In the genomic region with DNA sequence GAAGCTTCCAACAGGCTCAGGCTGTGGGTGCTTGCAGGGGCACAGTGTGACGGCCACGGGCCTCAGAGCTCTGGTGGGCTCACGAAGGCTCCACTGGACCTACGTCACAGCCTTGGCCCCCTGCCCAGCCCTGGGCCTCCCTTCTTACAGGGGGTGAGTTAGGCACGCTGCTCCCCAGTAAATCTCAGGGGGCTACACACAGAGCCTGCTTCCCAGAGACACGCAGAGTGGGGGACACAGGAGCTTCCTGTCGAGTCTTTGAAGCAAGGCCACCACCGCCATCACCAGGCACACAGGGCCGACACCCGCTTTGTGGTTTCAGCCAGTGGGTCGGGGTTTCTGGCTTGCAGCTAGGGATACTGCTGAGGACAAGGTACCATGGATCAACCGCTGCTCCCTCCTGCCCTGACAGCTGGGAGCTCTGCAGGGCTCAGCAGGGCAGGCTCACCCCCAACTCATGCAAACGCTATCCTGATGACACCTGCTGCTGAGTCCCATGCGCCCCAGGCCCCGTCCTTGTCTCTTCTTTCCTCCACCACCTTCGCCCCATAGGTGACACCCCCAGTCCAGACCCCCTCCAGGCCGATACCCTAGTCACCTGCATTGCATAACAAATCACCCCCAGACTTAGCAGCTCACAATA, we compare ENCODE assay signal across 20 cellular contexts. TPM values are rescaled to one million over a fixed set of nuclear protein-coding genes. Genes with fewer than 3 reads are reported as not detected.
A peak's percentile ranks its signal among the peaks of the same experiment; 100 is the strongest.
DNase-seq lines count a peak whose midpoint lies in the region; ATAC-seq, FAIRE-seq and TF ChIP-seq lines count a peak whose summit lies in the region.
"Had no signal": no experiment of that assay in that cellular context is flagged by ENCODE, and none has a peak within 500 bp of the region (broad histone marks: within the 10 kb centered on the region; RNA-seq: fewer than 3 reads in every experiment).

No MANE protein-coding gene starts in this region.

- DNase-seq in stimulated activated naive CD8-positive, alpha-beta T cell treated with anti-CD3 and anti-CD28 coated beads, Interleukin-15, amount 100 ng/mL, for 72 hours = no peak
- no peak for DNase-seq in stimulated activated naive CD8-positive, alpha-beta T cell treated with anti-CD3 and anti-CD28 coated beads, Interleukin-15, Interleukin-2, amounts not matched to agents 100 U/mL and 50 U/mL, for 24 hours
- DNase-seq in neuronal stem cell (ENCODE audit: low spot score) (no peak), GM12892 (ENCODE audit: insufficient read length) (no peak), KBM-7 (no peak), head of caudate nucleus (no peak)
- DNase-seq: H7, IMR-90, Karpas-422, NCI-H1048, NCI-H1436 treated with DMSO at 0.1 percent for 48 hours, NCI-H2029, NCI-H446 treated with DMSO at 0.1 percent for 48 hours had no signal

- no peak overlapping the region for H3K27ac Mint-ChIP-seq in stimulated activated naive CD8-positive, alpha-beta T cell treated with anti-CD3 and anti-CD28 coated beads, Interleukin-15, amount 100 ng/mL, for 72 hours

- H3K9me3 ChIP-seq in neuronal stem cell (replicated peaks in 1 of 2; ENCODE audit: control insufficient read depth in 2 of 2, insufficient read depth in 1 of 2, low read depth in 1 of 2, low read length in 2 of 2) = no peaks in the 10 kb centered on the region
- H3K9me3 ChIP-seq: A549 had no signal

- H3K27me3 ChIP-seq in neuronal stem cell (ENCODE audit: control insufficient read depth in 3 of 3, insufficient read depth in 3 of 3, low read depth in 1 of 3, low read length in 3 of 3) = peaks cover 2 to 9% (median 8%) of the 10 kb centered on the region in 3 experiments

- H2AFZ ChIP-seq in neuronal stem cell (ENCODE audit: low read length) = peak overlapping the region; percentile 80

- no peak overlapping the region for H3K4me3 Mint-ChIP-seq in stimulated activated naive CD8-positive, alpha-beta T cell treated with anti-CD3 and anti-CD28 coated beads, Interleukin-15, amount 100 ng/mL, for 72 hours

- H3K9ac ChIP-seq in neuronal stem cell (ENCODE audit: low read depth, low read length, poor library complexity) = peak overlapping the region; percentile 37

- peak overlapping the region; percentile 60 for H3K14ac ChIP-seq in neuronal stem cell (ENCODE audit: low read length)

- no peaks in the 10 kb centered on the region for H3K9me3 Mint-ChIP-seq in stimulated activated naive CD8-positive, alpha-beta T cell treated with anti-CD3 and anti-CD28 coated beads, Interleukin-15, amount 100 ng/mL, for 72 hours

- no peaks in the 10 kb centered on the region for H3K36me3 ChIP-seq in neuronal stem cell (replicated peaks in 1 of 2; ENCODE audit: control insufficient read depth in 2 of 2, insufficient read depth in 2 of 2, low read length in 2 of 2)

- peaks cover 0 to 2% of the 10 kb centered on the region in 2 donors for H3K4me1 ChIP-seq in neuronal stem cell (ENCODE audit: control insufficient read depth in 2 of 2, insufficient read depth in 1 of 2, low read depth in 1 of 2, low read length in 2 of 2)

- intact Hi-C loops in head of caudate nucleus (cut with DNase I) = loop anchor here (10.0 kb wide), 1 partner anchor 460 kb away; a partner anchor contains a TSS

- H4K91ac ChIP-seq in neuronal stem cell (ENCODE audit: low read depth, low read length, poor library complexity) = no peak overlapping the region

- ATAC-seq in stimulated activated naive CD8-positive, alpha-beta T cell treated with anti-CD3 and anti-CD28 coated beads, Interleukin-15, amount 100 ng/mL, for 72 hours = peak; percentile 31
- no peak for ATAC-seq in stimulated activated naive CD8-positive, alpha-beta T cell treated with anti-CD3 and anti-CD28 coated beads, Interleukin-15, Interleukin-2, amounts not matched to agents 100 U/mL and 50 U/mL, for 24 hours
- ATAC-seq in esophagus mucosa = peak; percentile 18
- ATAC-seq: A549, Panc1 had no signal

- H3K27ac ChIP-seq in neuronal stem cell (replicated peaks; ENCODE audit: low read length) = no peak overlapping the region
- H3K27ac ChIP-seq: A549, C4-2B had no signal

- peak overlapping the region; percentile 48 for H2BK12ac ChIP-seq in neuronal stem cell (ENCODE audit: low read length)

- no peak overlapping the region for H2BK5ac ChIP-seq in neuronal stem cell (ENCODE audit: low read length)

- peak overlapping the region; percentile 27 for H4K8ac ChIP-seq in neuronal stem cell (ENCODE audit: low read depth, low read length)

- no peaks in the 10 kb centered on the region for H3K79me1 ChIP-seq in neuronal stem cell (ENCODE audit: low read depth, low read length)

- no peak overlapping the region for H3K4ac ChIP-seq in neuronal stem cell (ENCODE audit: low read length)

- peaks cover 25% of the 10 kb centered on the region for H3K4me1 Mint-ChIP-seq in stimulated activated naive CD8-positive, alpha-beta T cell treated with anti-CD3 and anti-CD28 coated beads, Interleukin-15, amount 100 ng/mL, for 72 hours

- no peak overlapping the region for H3K4me2 ChIP-seq in neuronal stem cell (ENCODE audit: insufficient read depth, low read length, poor library complexity, severe bottlenecking)
- H3K4me2 ChIP-seq: A549 had no signal

- no peak for FAIRE-seq in GM12892 (lab: Jason Lieb, UNC)
- FAIRE-seq: A549, G401.6 had no signal

- WGBS in neuronal stem cell (ENCODE audit: extremely low coverage in 2 of 2, insufficient read length in 2 of 2, insufficient replicate concordance in 1 of 2), 2 donors = no CpG with 5 or more reads among the region's 17 CpGs

- peaks cover 16% of the 10 kb centered on the region for H3K27me3 Mint-ChIP-seq in stimulated activated naive CD8-positive, alpha-beta T cell treated with anti-CD3 and anti-CD28 coated beads, Interleukin-15, amount 100 ng/mL, for 72 hours

- no peak overlapping the region for H3K4me3 ChIP-seq in neuronal stem cell (ENCODE audit: low read length in 2 of 2)
- H3K4me3 ChIP-seq: A549 had no signal

- peak overlapping the region; percentile 52 for H3K18ac ChIP-seq in neuronal stem cell (ENCODE audit: low read length)

- peak overlapping the region; percentile 83 for H3K23ac ChIP-seq in neuronal stem cell (ENCODE audit: low read depth, low read length, poor library complexity)

- in situ Hi-C loops in KBM-7 (cut with MboI; ENCODE audit: low pct_unique_long_range_greater_than_20kb, low sequenced_read_pairs) = loop anchor here (25.0 kb wide), 1 partner anchor 532 kb away; no protein-coding TSS in a partner anchor

- TF ChIP-seq POLR2A in GM12892 (IDR thresholded peaks at IDR 0.05; ENCODE audit: low read depth, low read length) = no peak

- peak overlapping the region; percentile 74 for H2AK5ac ChIP-seq in neuronal stem cell (ENCODE audit: low read depth, low read length)

- H2BK120ac ChIP-seq in neuronal stem cell (ENCODE audit: low read depth, low read length) = no peak overlapping the region

- H2BK15ac ChIP-seq in neuronal stem cell (ENCODE audit: low read length) = peak overlapping the region; percentile 56

RNA-seq across cellular contexts. Expression of a gene that starts 5.5 kb away (rescaled TPM):
- 7.1 TPM for total RNA-seq in esophagus mucosa
- polyA plus RNA-seq in neuronal stem cell (2013, experiment 1 of 2) = 13.0 TPM
- polyA plus RNA-seq in neuronal stem cell (2013, experiment 2 of 2) = 12.0 TPM
- 4.7 TPM for polyA plus RNA-seq in GM12892 (2012; ENCODE audit: missing spikeins)

RNA-seq across cellular contexts. Expression of a gene that starts 8.8 kb away (rescaled TPM):
- 1.2 TPM for total RNA-seq in esophagus mucosa
- polyA plus RNA-seq in neuronal stem cell (2013, experiment 1 of 2) = 0.03 TPM
- 0.03 TPM for polyA plus RNA-seq in neuronal stem cell (2013, experiment 2 of 2)
- 1.8 TPM for polyA plus RNA-seq in GM12892 (2012; ENCODE audit: missing spikeins)
- total RNA-seq: HT-29, IMR-90 had no signal
- polyA plus RNA-seq: IMR-90 had no signal

RNA-seq across cellular contexts. Expression of a gene that starts 44.8 kb away (rescaled TPM):
- 104 TPM for total RNA-seq in esophagus mucosa
- 37.4 TPM for polyA plus RNA-seq in neuronal stem cell (2013, experiment 1 of 2)
- 35.9 TPM for polyA plus RNA-seq in neuronal stem cell (2013, experiment 2 of 2)
- 83.1 TPM for polyA plus RNA-seq in GM12892 (2012; ENCODE audit: missing spikeins)

RNA-seq across cellular contexts. Expression of a gene that starts 59.0 kb away (rescaled TPM):
- not detected for total RNA-seq in esophagus mucosa
- not detected for polyA plus RNA-seq in neuronal stem cell (2013, experiment 1 of 2)
- polyA plus RNA-seq in neuronal stem cell (2013, experiment 2 of 2) = not detected
- polyA plus RNA-seq in GM12892 (2012; ENCODE audit: missing spikeins) = 0.11 TPM
- total RNA-seq: HT-29, IMR-90, MCF 10A had no signal
- polyA plus RNA-seq: A549 had no signal
